In genomic region chr5:126020770-126021169, GRCh38 we compare ENCODE assay signal across 23 cellular contexts.
"Had no signal": no experiment of that assay in that cellular context is flagged by ENCODE, and none has a peak within 500 bp of the region (broad histone marks: within the 10 kb centered on the region; RNA-seq: fewer than 3 reads in every experiment).

No MANE protein-coding gene starts in this region.

- H3K27me3 ChIP-seq: colonic mucosa, esophagus squamous epithelium, neutrophil, pancreas, right atrium auricular region, suprapubic skin had no signal

- ATAC-seq: left ventricle myocardium superior; lower lobe of right lung; natural killer cell; pancreas; sciatic nerve; stimulated activated naive CD8-positive, alpha-beta T cell treated with anti-CD3 and anti-CD28 coated beads, Interleukin-15, amount 100 ng/mL, for 72 hours had no signal

- DNase-seq: colonic mucosa; effector CD8-positive, alpha-beta T cell; esophagus squamous epithelium; head of caudate nucleus; left ventricle myocardium superior; lower lobe of right lung; natural killer cell; pancreas; stimulated activated CD4-positive, alpha-beta T cell treated with anti-CD3 and anti-CD28 coated beads, Interleukin-12 subunit alpha, Interleukin-12 subunit beta, amount 100 ng/mL, for 4 hours; stimulated activated CD4-positive, alpha-beta T cell treated with anti-CD3 and anti-CD28 coated beads, Interleukin-1b, Interleukin-23, amount 100 ng/mL, for 48 hours; stimulated activated CD4-positive, alpha-beta T cell treated with anti-CD3 and anti-CD28 coated beads, Interleukin-4, amount 100 ng/mL, for 1 hour; stimulated activated CD8-positive, alpha-beta memory T cell treated with anti-CD3 and anti-CD28 coated beads, Interleukin-4, amount 100 ng/mL, for 48 hours; stimulated activated naive CD4-positive, alpha-beta T cell; stimulated activated naive CD8-positive, alpha-beta T cell treated with anti-CD3 and anti-CD28 coated beads, Interleukin-15, amount 100 ng/mL, for 72 hours; trophoblast cell had no signal

- H3K4me1 Mint-ChIP-seq: natural killer cell; stimulated activated naive CD8-positive, alpha-beta T cell treated with anti-CD3 and anti-CD28 coated beads, Interleukin-15, amount 100 ng/mL, for 72 hours had no signal

- H3K4me1 ChIP-seq: colonic mucosa, lower lobe of right lung had no signal

- H3K27me3 Mint-ChIP-seq: dendritic cell treated with granulocyte-macrophage colony-stimulating factor and Interleukin-4, amounts not matched to agents 40 ng/mL and 50 ng/mL, for 4 days; progenitor cell of endocrine pancreas; stimulated activated naive CD8-positive, alpha-beta T cell treated with anti-CD3 and anti-CD28 coated beads, Interleukin-15, amount 100 ng/mL, for 72 hours had no signal

- H3K27ac Mint-ChIP-seq: dendritic cell treated with granulocyte-macrophage colony-stimulating factor and Interleukin-4, amounts not matched to agents 40 ng/mL and 50 ng/mL, for 4 days; natural killer cell; progenitor cell of endocrine pancreas; stimulated activated naive CD8-positive, alpha-beta T cell treated with anti-CD3 and anti-CD28 coated beads, Interleukin-15, amount 100 ng/mL, for 72 hours had no signal

- H3K27ac ChIP-seq: colonic mucosa, esophagus squamous epithelium, lower lobe of right lung, neutrophil, pancreas, right atrium auricular region, suprapubic skin had no signal

- H3K9me3 ChIP-seq: colonic mucosa, esophagus squamous epithelium, lower lobe of right lung, neutrophil, pancreas, right atrium auricular region, suprapubic skin had no signal

- H3K4me3 ChIP-seq: colonic mucosa, esophagus squamous epithelium, lower lobe of right lung, pancreas, right atrium auricular region, smooth muscle cell, suprapubic skin had no signal

- H3K4me3 Mint-ChIP-seq: dendritic cell treated with granulocyte-macrophage colony-stimulating factor and Interleukin-4, amounts not matched to agents 40 ng/mL and 50 ng/mL, for 4 days; natural killer cell; neural crest cell; stimulated activated naive CD8-positive, alpha-beta T cell treated with anti-CD3 and anti-CD28 coated beads, Interleukin-15, amount 100 ng/mL, for 72 hours had no signal

- H3K36me3 Mint-ChIP-seq: natural killer cell had no signal

- H3K36me3 ChIP-seq: colonic mucosa, esophagus squamous epithelium, lower lobe of right lung, neutrophil, pancreas, right atrium auricular region, suprapubic skin had no signal
